ENCODE assay signal across 8 cellular contexts in genomic region chr1:168179411-168180147, GRCh38. TPM values are rescaled to one million over a fixed set of nuclear protein-coding genes. Genes with fewer than 3 reads are reported as not detected.
DNase-seq lines count a peak whose midpoint lies in the region; ATAC-seq and TF ChIP-seq lines count a peak whose summit lies in the region.

No MANE protein-coding gene starts in this region.

- H4K8ac ChIP-seq in mesendoderm (ENCODE audit: low read depth, low read length), result no peak overlapping the region

- WGBS in mesendoderm (ENCODE audit: extremely low coverage, insufficient coverage, low lambda C conversion rate), result no CpG with 5 or more reads among the region's 20 CpGs

- no peak overlapping the region for H2BK5ac ChIP-seq in mesendoderm (ENCODE audit: low read length)

- H3K4me1 ChIP-seq in cardiac muscle cell (ENCODE audit: low read depth) (peaks cover 8% of the 10 kb centered on the region), mesendoderm (ENCODE audit: control insufficient read depth, low read depth, low read length) (peaks cover 6% of the 10 kb centered on the region)

- H2AK5ac ChIP-seq in mesendoderm (ENCODE audit: low read length), result no peak overlapping the region

- intact Hi-C loops in left ventricle myocardium superior (cut with micrococcal nuclease), result no loop called here

- H2BK120ac ChIP-seq in mesendoderm (ENCODE audit: low read depth, low read length), result no peak overlapping the region

- peak overlapping the region; percentile 81 for H3K9ac ChIP-seq in mesendoderm (ENCODE audit: low read length)

- no peak overlapping the region for H2BK15ac ChIP-seq in mesendoderm (replicated peaks; ENCODE audit: low read depth)

- H3K79me2 ChIP-seq in mesendoderm (ENCODE audit: control insufficient read depth, insufficient read depth, low read length), result peaks cover 6% of the 10 kb centered on the region

- no peak overlapping the region for H4K5ac ChIP-seq in mesendoderm (ENCODE audit: low read length)

- ATAC-seq in left ventricle myocardium superior, result no peak
- ATAC-seq in left lobe of liver, result no peak

- H3K4me2 ChIP-seq in mesendoderm (ENCODE audit: low read length), result peak overlapping the region; percentile 42

- no peak overlapping the region for H3K18ac ChIP-seq in mesendoderm (ENCODE audit: low read length)

- peak overlapping the region; percentile 92 for H3K56ac ChIP-seq in mesendoderm (ENCODE audit: low read length)

- H3K9me3 ChIP-seq in cardiac muscle cell (ENCODE audit: low read depth), result no peaks in the 10 kb centered on the region

- no peak for TF ChIP-seq CTCF in cardiac muscle cell (IDR thresholded peaks at IDR 0.05; ENCODE audit: low read depth, low read length)

- H3K4me3 ChIP-seq in cardiac muscle cell (peak overlapping the region; percentile 59), mesendoderm (ENCODE audit: low read length) (peak overlapping the region; percentile 77)

- no peaks in the 10 kb centered on the region for H3K27me3 ChIP-seq in cardiac muscle cell
- no peaks in the 10 kb centered on the region for H3K27me3 ChIP-seq in mesendoderm (ENCODE audit: insufficient read depth, low read length, poor library complexity)

- H3K27ac ChIP-seq in cardiac muscle cell, result peak overlapping the region; percentile 78
- peak overlapping the region; percentile 82 for H3K27ac ChIP-seq in caudate nucleus (ENCODE audit: low read depth, low read length)
- H3K27ac ChIP-seq in mesendoderm (ENCODE audit: low read depth, low read length), result peak overlapping the region; percentile 72

- H3K36me3 ChIP-seq in cardiac muscle cell (no peaks in the 10 kb centered on the region), mesendoderm (ENCODE audit: control insufficient read depth, insufficient read depth, low read length) (no peaks in the 10 kb centered on the region)

- no peaks in the 10 kb centered on the region for H3K79me1 ChIP-seq in mesendoderm (ENCODE audit: low read length)

- no peak overlapping the region for H3K23ac ChIP-seq in mesendoderm (ENCODE audit: low read length)

- no peak overlapping the region for H3K4ac ChIP-seq in mesendoderm (ENCODE audit: low read depth, low read length)

- DNase-seq in cardiac muscle cell (ENCODE audit: low read depth in 1 of 2, low spot score in 1 of 2) (peak in 1 of 2 donors; percentile 21), left ventricle myocardium superior (no peak), NCI-H2227 treated with DMSO at 0.1 percent for 48 hours (lab: John Stamatoyannopoulos, UW) (peak; percentile 17), caudate nucleus (lab: John Stamatoyannopoulos, UW) (peak in 20 of 61 donors; percentile 4 to 41 (median 26)), mesendoderm (peak; percentile 28), left lobe of liver (ENCODE audit: low spot score) (no peak), middle frontal gyrus (ENCODE audit: extremely low spot score, low spot score) (no peak)
- DNase-seq in stimulated activated naive CD4-positive, alpha-beta T cell treated with Interleukin-2 at 50 U/mL for 16 hours (lab: John Stamatoyannopoulos, UW), result no peak

RNA-seq across cellular contexts. Expression of gene TIPRL, which starts 0.8 kb away (rescaled TPM):
- total RNA-seq in cardiac muscle cell (26.7 and 35.1 TPM in 2 replicates), left ventricle myocardium superior (25.8 TPM), left lobe of liver (10.9 TPM)
- 44.0 and 57.3 TPM in 2 replicates for polyA plus RNA-seq in cardiac muscle cell
- polyA plus RNA-seq in mesendoderm (2013, experiment 1 of 2), result 23.8 TPM
- 22.5 TPM for polyA plus RNA-seq in mesendoderm (2013, experiment 2 of 2)

RNA-seq across cellular contexts. Expression of gene GPR161, which starts 42.8 kb away (rescaled TPM):
- 15.5 and 17.0 TPM in 2 replicates for total RNA-seq in cardiac muscle cell
- 27.6 and 29.7 TPM in 2 replicates for polyA plus RNA-seq in cardiac muscle cell
- 3.0 TPM for total RNA-seq in left ventricle myocardium superior
- 7.0 TPM for polyA plus RNA-seq in mesendoderm (2013, experiment 1 of 2)
- 7.1 TPM for polyA plus RNA-seq in mesendoderm (2013, experiment 2 of 2)
- 0.38 TPM for total RNA-seq in left lobe of liver

RNA-seq across cellular contexts. Expression of gene SFT2D2, which starts 46.2 kb away (rescaled TPM):
- 12.0 and 20.7 TPM in 2 replicates for total RNA-seq in cardiac muscle cell
- polyA plus RNA-seq in cardiac muscle cell, result 25.6 and 32.7 TPM in 2 replicates
- total RNA-seq in left ventricle myocardium superior, result 13.4 TPM
- 6.1 TPM for polyA plus RNA-seq in mesendoderm (2013, experiment 1 of 2)
- polyA plus RNA-seq in mesendoderm (2013, experiment 2 of 2), result 5.5 TPM
- 32.0 TPM for total RNA-seq in left lobe of liver

Comparison
In these comparisons a context has a peak if more than half of its experiments do, and no peak if none do; other contexts are left out.
1. DNase-seq: peak in NCI-H2227 treated with DMSO at 0.1 percent for 48 hours (single experiment) and mesendoderm (single experiment); none in left ventricle myocardium superior (single experiment), left lobe of liver (single experiment), stimulated activated naive CD4-positive, alpha-beta T cell treated with Interleukin-2 at 50 U/mL for 16 hours (single experiment) and middle frontal gyrus (single experiment).
2. Peak in every context shown above with its lines, with median percentiles within 50 percentile points of each other: H3K27ac ChIP-seq.